In genomic region chr20:32132911-32133549, GRCh38 we compare ENCODE assay signal across 13 cellular contexts. TPM values are rescaled to one million over a fixed set of nuclear protein-coding genes. Genes with fewer than 3 reads are reported as not detected.
A peak's percentile ranks its signal among the peaks of the same experiment; 100 is the strongest.
DNase-seq lines count a peak whose midpoint lies in the region; ATAC-seq and TF ChIP-seq lines count a peak whose summit lies in the region.
"Had no signal": no experiment of that assay in that cellular context is flagged by ENCODE, and none has a peak within 500 bp of the region (broad histone marks: within the 10 kb centered on the region; RNA-seq: fewer than 3 reads in every experiment).

No MANE protein-coding gene starts in this region.

- H3K27ac Mint-ChIP-seq in osteocyte (ENCODE audit: unreplicated experiment): no peak overlapping the region
- H3K27ac Mint-ChIP-seq: B cell, nephron, type B pancreatic cell had no signal

- H3K4me1 Mint-ChIP-seq in osteocyte (ENCODE audit: unreplicated experiment): peaks cover 4% of the 10 kb centered on the region
- H3K4me1 Mint-ChIP-seq: nephron had no signal

- DNase-seq in osteocyte (ENCODE audit: extremely low spot score, unreplicated experiment) (no peak), mucosa of gallbladder (ENCODE audit: low spot score) (no peak), NCI-H345 treated with DMSO at 0.1 percent for 48 hours (lab: John Stamatoyannopoulos, UW; ENCODE audit: unreplicated experiment) (no peak), COLO668 (lab: John Stamatoyannopoulos, UW; ENCODE audit: unreplicated experiment) (no peak)
- DNase-seq: gastrocnemius medialis, NCI-H1694 treated with DMSO at 0.1 percent for 48 hours had no signal

- H3K36me3 Mint-ChIP-seq in osteocyte (ENCODE audit: unreplicated experiment): peaks cover 19% of the 10 kb centered on the region

- no peaks in the 10 kb centered on the region for H3K9me3 Mint-ChIP-seq in osteocyte (ENCODE audit: unreplicated experiment)
- H3K9me3 Mint-ChIP-seq: nephron, type B pancreatic cell had no signal

- ATAC-seq in GM18498 (IDR thresholded peaks at IDR 0.05; ENCODE audit: unreplicated experiment) (peak; percentile 96), GM19455 (IDR thresholded peaks at IDR 0.05; ENCODE audit: unreplicated experiment) (peak; percentile 91), HG02870 (IDR thresholded peaks at IDR 0.05; ENCODE audit: unreplicated experiment) (peak; percentile 89), HG03565 (IDR thresholded peaks at IDR 0.05; ENCODE audit: unreplicated experiment) (peak; percentile 92)
- ATAC-seq: gastrocnemius medialis had no signal

- no peak overlapping the region for H3K4me3 Mint-ChIP-seq in osteocyte (ENCODE audit: unreplicated experiment)
- H3K4me3 Mint-ChIP-seq: B cell, nephron, type B pancreatic cell had no signal

- no peak for TF ChIP-seq CTCF in osteocyte (IDR thresholded peaks at IDR 0.05)

- H3K27me3 Mint-ChIP-seq in osteocyte (ENCODE audit: unreplicated experiment): no peaks in the 10 kb centered on the region
- H3K27me3 Mint-ChIP-seq: B cell, type B pancreatic cell had no signal

RNA-seq across cellular contexts. Expression of gene TM9SF4, which starts 23.5 kb away (rescaled TPM):
- 64.4 and 67.3 TPM in 2 replicates for total RNA-seq in osteocyte
- 60.7 TPM for total RNA-seq in mucosa of gallbladder
